ENCODE assay signal across 17 cellular contexts in the genomic region with DNA sequence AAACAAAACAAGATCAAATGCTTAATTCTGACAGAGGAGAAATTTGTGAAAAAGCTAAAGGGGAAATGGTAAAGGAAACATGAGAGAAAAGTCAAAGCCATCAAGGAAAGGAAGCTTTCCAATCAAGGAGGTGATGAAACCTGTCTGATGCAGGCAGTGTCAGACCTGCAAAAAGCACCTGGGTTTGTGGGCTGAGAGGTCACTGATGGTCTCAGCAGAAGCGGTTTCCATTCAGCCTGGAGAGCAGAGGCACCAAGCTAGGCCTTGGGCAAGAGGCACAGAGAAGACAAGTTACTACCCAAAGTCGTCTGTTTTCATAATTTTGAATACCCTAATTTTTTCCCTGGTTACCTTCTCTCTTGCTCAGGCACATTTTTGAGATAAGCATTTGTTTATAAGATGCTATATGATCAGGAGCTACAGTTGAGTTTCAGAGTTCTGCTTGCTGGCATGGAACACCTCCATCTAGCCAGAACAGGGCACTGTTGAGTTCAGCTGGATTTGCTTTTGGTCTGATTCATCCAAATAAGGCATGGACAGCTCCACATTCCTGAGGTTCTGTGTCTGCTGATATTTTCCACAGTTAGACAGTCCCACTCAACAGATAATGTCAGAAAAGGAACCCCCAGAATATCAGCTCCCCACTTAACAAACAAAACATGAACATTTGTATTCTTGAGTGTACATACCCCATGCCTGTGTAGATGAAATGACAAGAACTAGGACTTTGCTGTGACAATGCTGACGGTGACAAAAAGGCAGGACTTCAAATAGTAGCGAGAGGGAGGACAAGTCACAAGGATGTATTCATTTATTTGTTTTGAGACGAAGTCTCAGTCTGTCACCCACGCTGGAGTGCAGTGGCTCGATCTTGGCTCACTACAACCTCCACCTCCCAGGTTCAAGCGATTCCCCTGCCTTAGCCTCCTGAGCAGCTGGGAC. TPM values are rescaled to one million over a fixed set of nuclear protein-coding genes. Genes with fewer than 3 reads are reported as not detected.
DNase-seq lines count a peak whose midpoint lies in the region; ATAC-seq and TF ChIP-seq lines count a peak whose summit lies in the region.
"Had no signal": no experiment of that assay in that cellular context is flagged by ENCODE, and none has a peak within 500 bp of the region (broad histone marks: within the 10 kb centered on the region; RNA-seq: fewer than 3 reads in every experiment).

No MANE protein-coding gene starts in this region.

- intact Hi-C loops in CD4-positive, alpha-beta T cell (cut with DNase I, micrococcal nuclease), result loop anchor here in 1 of 2 experiments (10.0 kb wide), 1 partner anchor 747 kb away; a partner anchor contains a TSS
- intact Hi-C loops in colonic mucosa (cut with DNase I), result no loop called here

- peak overlapping the region; percentile 73 for H3K4me3 Mint-ChIP-seq in CD4-positive, alpha-beta T cell
- no peak overlapping the region for H3K4me3 Mint-ChIP-seq in naive thymus-derived CD8-positive, alpha-beta T cell
- H3K4me3 Mint-ChIP-seq: activated CD4-positive, alpha-beta memory T cell treated with anti-CD3 and anti-CD28 coated beads, Interleukin-2, amount 10 ng/mL, durations not matched to agents 7 days and 5 days; stimulated activated naive B cell treated with anti-CD40 and anti-IgM and Interleukin-4, amounts not matched to agents 10 μg/mL and 1 μg/mL and 100 μg/mL, for 72 hours had no signal

- H3K36me3 Mint-ChIP-seq in CD4-positive, alpha-beta T cell (ENCODE audit: low read depth), result peaks cover 10% of the 10 kb centered on the region
- no peaks in the 10 kb centered on the region for H3K36me3 Mint-ChIP-seq in naive thymus-derived CD8-positive, alpha-beta T cell

- H3K4me3 ChIP-seq in MM.1S (ENCODE audit: low read length), result no peak overlapping the region
- no peak overlapping the region for H3K4me3 ChIP-seq in colonic mucosa

- no peaks in the 10 kb centered on the region for H3K27me3 ChIP-seq in CD4-positive, alpha-beta T cell (ENCODE audit: control insufficient read depth, insufficient read depth, low read length)
- H3K27me3 ChIP-seq in MM.1S (replicated peaks; ENCODE audit: insufficient read depth, low read length) (no peaks in the 10 kb centered on the region), colonic mucosa (no peaks in the 10 kb centered on the region)

- ATAC-seq in CD4-positive, alpha-beta T cell (ENCODE audit: poor library complexity), result no peak
- ATAC-seq in naive thymus-derived CD8-positive, alpha-beta T cell, result no peak
- ATAC-seq in HG02840 (IDR thresholded peaks at IDR 0.05; ENCODE audit: low FRiP score, unreplicated experiment), result no peak
- ATAC-seq: left ventricle myocardium superior; stimulated activated naive B cell treated with anti-CD40 and anti-IgM and Interleukin-4, amounts not matched to agents 10 μg/mL and 1 μg/mL and 100 μg/mL, for 72 hours had no signal

- DNase-seq in CD4-positive, alpha-beta T cell, result no peak
- DNase-seq in MM.1S, result peak; percentile 79
- peak; percentile 77 for DNase-seq in dedifferentiated amniotic fluid mesenchymal stem cell (ENCODE audit: extremely low spot score)
- no peak for DNase-seq in naive thymus-derived CD8-positive, alpha-beta T cell
- DNase-seq in SKM-1 treated with dmso at 0.1 percent for 144 hours (lab: John Stamatoyannopoulos, UW; ENCODE audit: unreplicated experiment), result no peak
- DNase-seq in colonic mucosa, result no peak
- no peak for DNase-seq in KBM-7
- DNase-seq: activated CD4-positive, alpha-beta memory T cell treated with anti-CD3 and anti-CD28 coated beads, Interleukin-2, amount 10 ng/mL, durations not matched to agents 7 days and 5 days; activated naive CD4-positive, alpha-beta T cell; CD4-positive, alpha-beta memory T cell; glutamatergic neuron; left ventricle myocardium superior; NCI-H524 treated with DMSO at 0.1 percent for 48 hours; occipital lobe; stimulated activated CD4-positive, alpha-beta T cell treated with anti-CD3 and anti-CD28 coated beads, Interleukin-2, amount 100 ng/mL, for 24 hours; stimulated activated naive B cell treated with anti-CD40 and anti-IgM and Interleukin-4, amounts not matched to agents 10 μg/mL and 1 μg/mL and 100 μg/mL, for 72 hours had no signal

- no peak overlapping the region for H3K27ac Mint-ChIP-seq in CD4-positive, alpha-beta T cell
- H3K27ac Mint-ChIP-seq in naive thymus-derived CD8-positive, alpha-beta T cell, result peak overlapping the region in 6 of 10 donors; percentile 0 to 81 (median 46)
- H3K27ac Mint-ChIP-seq: activated CD4-positive, alpha-beta memory T cell treated with anti-CD3 and anti-CD28 coated beads, Interleukin-2, amount 10 ng/mL, durations not matched to agents 7 days and 5 days; CD4-positive, alpha-beta memory T cell; stimulated activated naive B cell treated with anti-CD40 and anti-IgM and Interleukin-4, amounts not matched to agents 10 μg/mL and 1 μg/mL and 100 μg/mL, for 72 hours had no signal

- H3K27ac ChIP-seq in CD4-positive, alpha-beta T cell (ENCODE audit: low read depth, low read length), result no peak overlapping the region
- peak overlapping the region; percentile 62; the same call in 1 of the 2 replicates for H3K27ac ChIP-seq in MM.1S (ENCODE audit: low read length)
- H3K27ac ChIP-seq in colonic mucosa, result no peak overlapping the region

- H3K9me3 Mint-ChIP-seq in CD4-positive, alpha-beta T cell, result no peaks in the 10 kb centered on the region
- no peaks in the 10 kb centered on the region for H3K9me3 Mint-ChIP-seq in naive thymus-derived CD8-positive, alpha-beta T cell
- H3K9me3 Mint-ChIP-seq: activated CD4-positive, alpha-beta memory T cell treated with anti-CD3 and anti-CD28 coated beads, Interleukin-2, amount 10 ng/mL, durations not matched to agents 7 days and 5 days; stimulated activated naive B cell treated with anti-CD40 and anti-IgM and Interleukin-4, amounts not matched to agents 10 μg/mL and 1 μg/mL and 100 μg/mL, for 72 hours had no signal

- H3K4me1 Mint-ChIP-seq in CD4-positive, alpha-beta T cell (ENCODE audit: low read depth), result peaks cover 5% of the 10 kb centered on the region
- H3K4me1 Mint-ChIP-seq in naive thymus-derived CD8-positive, alpha-beta T cell, result peaks cover 0 to 10% (median 2%) of the 10 kb centered on the region in 4 donors

- TF ChIP-seq CTCF in CD4-positive, alpha-beta T cell (IDR thresholded peaks at IDR 0.05), result no peak
- peak; percentile 23; the same call in 1 of the 2 replicates for TF ChIP-seq CTCF in MM.1S (IDR thresholded peaks at IDR 0.05; ENCODE audit: low read length)
- TF ChIP-seq CTCF in colonic mucosa (IDR thresholded peaks at IDR 0.05), result no peak

- peaks cover 22% of the 10 kb centered on the region for H3K4me1 ChIP-seq in MM.1S (ENCODE audit: low read length)
- H3K4me1 ChIP-seq in colonic mucosa, result no peaks in the 10 kb centered on the region

- CTCF ChIA-PET in CD4-positive, alpha-beta T cell (lab: Charles Lee), result no interaction called here

- no peaks in the 10 kb centered on the region for H3K9me2 ChIP-seq in MM.1S (replicated peaks; ENCODE audit: insufficient read depth, low read length)

- no peak overlapping the region for H2AFZ ChIP-seq in MM.1S (ENCODE audit: low read length)

- no peaks in the 10 kb centered on the region for H4K20me1 ChIP-seq in MM.1S (ENCODE audit: insufficient read depth, low read length)

- peak overlapping the region; percentile 2; the same call in 1 of the 2 replicates for H3K4me2 ChIP-seq in MM.1S (ENCODE audit: low read depth, low read length)

- H3K9ac ChIP-seq in MM.1S (ENCODE audit: low read length) (no peak overlapping the region), colonic mucosa (ENCODE audit: low read depth in 2 of 2, low read length in 2 of 2) (no peak overlapping the region)

- H3K36me3 ChIP-seq in MM.1S (replicated peaks; ENCODE audit: insufficient read depth, low read length) (no peaks in the 10 kb centered on the region), colonic mucosa (no peaks in the 10 kb centered on the region)

- POLR2A ChIA-PET in CD4-positive, alpha-beta T cell (lab: Charles Lee), result interaction anchor here (0.6 kb wide), 1 partner anchor 212 kb away, joined by 3 read pairs; no protein-coding TSS in a partner anchor
- POLR2A ChIA-PET in naive thymus-derived CD8-positive, alpha-beta T cell (lab: Charles Lee), result interaction anchor here (0.5 kb wide), 1 partner anchor 44 kb away, joined by 4 read pairs; no protein-coding TSS in a partner anchor

- H3K79me2 ChIP-seq in MM.1S (ENCODE audit: low read length), result peaks cover 13% of the 10 kb centered on the region

- H3F3A ChIP-seq in MM.1S (ENCODE audit: insufficient read depth, low read length), result peaks cover 40% of the 10 kb centered on the region

- no peaks in the 10 kb centered on the region for H3K9me3 ChIP-seq in CD4-positive, alpha-beta T cell (ENCODE audit: control insufficient read depth, low read length)
- H3K9me3 ChIP-seq in MM.1S (replicated peaks; ENCODE audit: insufficient read depth, low read length) (no peaks in the 10 kb centered on the region), colonic mucosa (no peaks in the 10 kb centered on the region)

- H3K27me3 Mint-ChIP-seq in CD4-positive, alpha-beta T cell, result no peaks in the 10 kb centered on the region
- no peaks in the 10 kb centered on the region for H3K27me3 Mint-ChIP-seq in naive thymus-derived CD8-positive, alpha-beta T cell
- H3K27me3 Mint-ChIP-seq: activated CD4-positive, alpha-beta memory T cell treated with anti-CD3 and anti-CD28 coated beads, Interleukin-2, amount 10 ng/mL, durations not matched to agents 7 days and 5 days; CD4-positive, alpha-beta memory T cell; stimulated activated naive B cell treated with anti-CD40 and anti-IgM and Interleukin-4, amounts not matched to agents 10 μg/mL and 1 μg/mL and 100 μg/mL, for 72 hours had no signal

- in situ Hi-C loops in KBM-7 (cut with MboI; ENCODE audit: low pct_unique_long_range_greater_than_20kb, low sequenced_read_pairs), result no loop called here

RNA-seq across cellular contexts. Expression of a gene that starts 4.9 kb away (rescaled TPM):
- 100 to 1,000 TPM; 410 to 423 TPM for total RNA-seq in CD4-positive, alpha-beta T cell
- 100 to 1,000 TPM; 673 to 688 TPM for total RNA-seq in naive thymus-derived CD8-positive, alpha-beta T cell
- 1,000 to 10,000 TPM; 3,578 to 3,931 (median 3,619) TPM for polyA plus RNA-seq in naive thymus-derived CD8-positive, alpha-beta T cell
- 1,000 to 10,000 TPM; 1,435 to 2,110 TPM for total RNA-seq in colonic mucosa

RNA-seq across cellular contexts. Expression of a gene that starts 42.9 kb away (rescaled TPM):
- 10 to 100 TPM; 81.5 to 82.0 TPM for total RNA-seq in CD4-positive, alpha-beta T cell
- total RNA-seq in naive thymus-derived CD8-positive, alpha-beta T cell, result 100 to 1,000 TPM; 142 to 149 TPM
- polyA plus RNA-seq in naive thymus-derived CD8-positive, alpha-beta T cell, result 1 to 10 TPM; 2.6 to 8.1 (median 4.9) TPM
- 100 to 1,000 TPM in 1 of 2 donors, 10 to 100 TPM in 1; 61.8 to 112 TPM for total RNA-seq in colonic mucosa

RNA-seq across cellular contexts. Expression of a gene that starts 56.3 kb away (rescaled TPM):
- total RNA-seq in CD4-positive, alpha-beta T cell, result 100 to 1,000 TPM; 145 to 156 TPM
- 100 to 1,000 TPM; 156 to 164 TPM for total RNA-seq in naive thymus-derived CD8-positive, alpha-beta T cell
- polyA plus RNA-seq in naive thymus-derived CD8-positive, alpha-beta T cell, result 100 to 1,000 TPM; 236 to 254 (median 247) TPM
- total RNA-seq in colonic mucosa, result 100 to 1,000 TPM; 166 to 242 TPM

Comparison
In these comparisons a context has a peak if more than half of its experiments do, and no peak if none do; other contexts are left out.
1. DNase-seq: peak in MM.1S (single experiment) and dedifferentiated amniotic fluid mesenchymal stem cell (single experiment); none in CD4-positive, alpha-beta T cell (0 of 10), naive thymus-derived CD8-positive, alpha-beta T cell (0 of 10), SKM-1 treated with dmso at 0.1 percent for 144 hours (single experiment), colonic mucosa (single experiment) and KBM-7 (single experiment).